Comparison of ENCODE assay signal across 38 cellular contexts in the genomic region with DNA sequence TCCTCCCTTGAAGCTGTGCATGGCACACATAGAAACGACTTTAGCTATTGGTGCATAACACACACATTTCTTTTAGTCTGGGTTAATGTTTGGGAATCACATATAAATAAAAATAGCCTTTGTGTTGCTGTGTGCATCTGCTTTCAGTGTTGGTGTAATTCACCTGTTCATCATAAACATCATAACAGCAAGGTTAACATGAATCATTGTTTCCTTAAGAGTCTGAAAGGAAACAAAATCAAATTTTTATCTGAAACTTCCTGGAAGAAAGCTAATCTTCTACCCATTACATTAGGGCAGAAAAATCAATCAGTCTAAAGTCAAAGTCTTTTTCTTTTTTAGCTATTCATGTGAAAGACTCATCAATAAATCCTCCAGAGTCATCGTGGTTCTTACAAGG. TPM values are rescaled to one million over a fixed set of nuclear protein-coding genes. Genes with fewer than 3 reads are reported as not detected.
"Had no signal": no experiment of that assay in that cellular context is flagged by ENCODE, and none has a peak within 500 bp of the region (broad histone marks: within the 10 kb centered on the region; RNA-seq: fewer than 3 reads in every experiment).

No MANE protein-coding gene starts in this region.

- H3K4me3 ChIP-seq: PC-9 had no signal

- H3K27ac Mint-ChIP-seq: activated CD4-positive, alpha-beta memory T cell treated with anti-CD3 and anti-CD28 coated beads, Interleukin-2, amount 10 ng/mL, durations not matched to agents 7 days and 5 days; activated CD8-positive, alpha-beta memory T cell treated with anti-CD3 and anti-CD28 coated beads, Interleukin-2, amount 10 ng/mL, durations not matched to agents 7 days and 5 days; activated naive CD4-positive, alpha-beta T cell treated with anti-CD3 and anti-CD28 coated beads, Interleukin-2, amount 10 ng/mL, durations not matched to agents 7 days and 5 days; activated naive CD8-positive, alpha-beta T cell; activated naive CD8-positive, alpha-beta T cell treated with anti-CD3 and anti-CD28 coated beads, Interleukin-2, amount 50 U/mL, for 24 hours; brain had no signal

- H3K4me1 Mint-ChIP-seq: activated CD8-positive, alpha-beta memory T cell treated with anti-CD3 and anti-CD28 coated beads, Interleukin-2, amount 10 ng/mL, durations not matched to agents 7 days and 5 days; activated naive CD4-positive, alpha-beta T cell treated with anti-CD3 and anti-CD28 coated beads, Interleukin-2, amount 10 ng/mL, durations not matched to agents 7 days and 5 days; brain had no signal

- ATAC-seq: activated CD8-positive, alpha-beta memory T cell treated with anti-CD3 and anti-CD28 coated beads, Interleukin-2, amount 10 ng/mL, durations not matched to agents 7 days and 5 days; activated naive CD8-positive, alpha-beta T cell treated with anti-CD3 and anti-CD28 coated beads, Interleukin-2, amount 50 U/mL, for 24 hours; Right ventricle myocardium inferior had no signal

- H3K9me3 Mint-ChIP-seq: activated naive CD4-positive, alpha-beta T cell treated with anti-CD3 and anti-CD28 coated beads, Interleukin-2, amount 10 ng/mL, durations not matched to agents 7 days and 5 days had no signal

- H3K4me2 ChIP-seq: KMS-11, PC-9 had no signal

- H3K27me3 Mint-ChIP-seq: activated CD4-positive, alpha-beta memory T cell treated with anti-CD3 and anti-CD28 coated beads, Interleukin-2, amount 10 ng/mL, durations not matched to agents 7 days and 5 days; activated CD8-positive, alpha-beta memory T cell treated with anti-CD3 and anti-CD28 coated beads, Interleukin-2, amount 10 ng/mL, durations not matched to agents 7 days and 5 days; activated naive CD4-positive, alpha-beta T cell treated with anti-CD3 and anti-CD28 coated beads, Interleukin-2, amount 10 ng/mL, durations not matched to agents 7 days and 5 days; activated naive CD8-positive, alpha-beta T cell; brain had no signal

- H3K36me3 Mint-ChIP-seq: activated CD8-positive, alpha-beta memory T cell treated with anti-CD3 and anti-CD28 coated beads, Interleukin-2, amount 10 ng/mL, durations not matched to agents 7 days and 5 days; activated naive CD4-positive, alpha-beta T cell treated with anti-CD3 and anti-CD28 coated beads, Interleukin-2, amount 10 ng/mL, durations not matched to agents 7 days and 5 days; activated naive CD8-positive, alpha-beta T cell; brain had no signal

- DNase-seq: activated CD4-positive, alpha-beta memory T cell treated with anti-CD3 and anti-CD28 coated beads, Interleukin-2, amount 10 ng/mL, durations not matched to agents 7 days and 5 days; activated CD4-positive, alpha-beta T cell treated with anti-CD3 and anti-CD28 coated beads for 1 hour; activated CD4-positive, alpha-beta T cell treated with anti-CD3 and anti-CD28 coated beads for 48 hours; activated CD4-positive, CD25-positive, alpha-beta regulatory T cell; activated CD8-positive, alpha-beta memory T cell treated with anti-CD3 and anti-CD28 coated beads for 24 hours; activated CD8-positive, alpha-beta memory T cell treated with anti-CD3 and anti-CD28 coated beads, Interleukin-2, amount 10 ng/mL, durations not matched to agents 7 days and 5 days; activated CD8-positive, alpha-beta memory T cell treated with anti-CD3 and anti-CD28 coated beads, Interleukin-2, amount 50 U/mL, for 48 hours; activated effector memory CD4-positive, alpha-beta T cell treated with Interleukin-2 at 50 U/mL for 16 hours; activated naive CD4-positive, alpha-beta T cell treated with anti-CD3 and anti-CD28 coated beads, Interleukin-2, amount 10 ng/mL, durations not matched to agents 7 days and 5 days; activated naive CD8-positive, alpha-beta T cell treated with anti-CD3 and anti-CD28 coated beads, Interleukin-2, amount 50 U/mL, for 24 hours; activated T-cell treated with anti-CD3 and anti-CD28 coated beads, Interleukin-2, amount 50 U/mL, for 48 hours; anterior cingulate cortex; central memory CD4-positive, alpha-beta T cell; NCI-H1092 treated with DMSO at 0.1 percent for 48 hours; NCI-H1417; NCI-H146; NCI-H187; NCI-H2029 treated with DMSO at 0.1 percent for 48 hours; NCI-H2107; NCI-H2171; NCI-H510A; NCI-H526; NCI-H748 treated with DMSO at 0.1 percent for 48 hours; NK-92 treated with Interleukin-12 subunit alpha and Interleukin-12 subunit beta, amount 100 ng/mL, for 24 hours; PC-9; SIG-M5; SW 1271; T1000; WERI-Rb-1 had no signal

- H3K27ac ChIP-seq: KMS-11, PC-9, RWPE1, WERI-Rb-1 had no signal

- H3K4me3 Mint-ChIP-seq: activated CD4-positive, alpha-beta memory T cell treated with anti-CD3 and anti-CD28 coated beads, Interleukin-2, amount 10 ng/mL, durations not matched to agents 7 days and 5 days; activated CD8-positive, alpha-beta memory T cell treated with anti-CD3 and anti-CD28 coated beads, Interleukin-2, amount 10 ng/mL, durations not matched to agents 7 days and 5 days; activated naive CD4-positive, alpha-beta T cell treated with anti-CD3 and anti-CD28 coated beads, Interleukin-2, amount 10 ng/mL, durations not matched to agents 7 days and 5 days; activated naive CD8-positive, alpha-beta T cell; activated naive CD8-positive, alpha-beta T cell treated with anti-CD3 and anti-CD28 coated beads, Interleukin-2, amount 50 U/mL, for 24 hours; brain had no signal

- FAIRE-seq: RCC 7860 had no signal

- H2AFZ ChIP-seq: PC-9 had no signal

- H3K36me3 ChIP-seq: WERI-Rb-1 had no signal

RNA-seq across cellular contexts. Expression of gene TNFSF11, which starts 35.0 kb away (rescaled TPM):
- total RNA-seq: M059J; PC-9; Right ventricle myocardium inferior; SK-MEL-5; T-helper 1 cell treated with Interleukin-12 subunit alpha and Interleukin-12 subunit beta and Interleukin-4 antibody, amounts not matched to agents 30 ng/mL and 1 ng/mL, for 36 hours had no signal
